Comparison of ENCODE assay signal across 19 cellular contexts in genomic region chr4:158411180-158411721, GRCh38.
A peak's percentile ranks its signal among the peaks of the same experiment; 100 is the strongest.
DNase-seq lines count a peak whose midpoint lies in the region; ATAC-seq and TF ChIP-seq lines count a peak whose summit lies in the region.
"Had no signal": no experiment of that assay in that cellular context is flagged by ENCODE, and none has a peak within 500 bp of the region (broad histone marks: within the 10 kb centered on the region; RNA-seq: fewer than 3 reads in every experiment).

No MANE protein-coding gene starts in this region.

- H3K27me3 Mint-ChIP-seq in immature natural killer cell (ENCODE audit: low read depth in 3 of 3): peaks cover 0 to under 1% (median 0%) of the 10 kb centered on the region in 3 donors
- H3K27me3 Mint-ChIP-seq: activated CD4-positive, alpha-beta memory T cell treated with anti-CD3 and anti-CD28 coated beads for 36 hours; CD4-positive, CD25-positive, alpha-beta regulatory T cell; stimulated activated naive B cell treated with anti-CD40 and anti-IgM and Interleukin-4, amounts not matched to agents 10 μg/mL and 1 μg/mL and 100 μg/mL, for 72 hours had no signal

- H3K27ac Mint-ChIP-seq in immature natural killer cell: no peak overlapping the region
- H3K27ac Mint-ChIP-seq: activated CD4-positive, alpha-beta memory T cell treated with anti-CD3 and anti-CD28 coated beads for 36 hours; CD4-positive, CD25-positive, alpha-beta regulatory T cell; stimulated activated naive B cell treated with anti-CD40 and anti-IgM and Interleukin-4, amounts not matched to agents 10 μg/mL and 1 μg/mL and 100 μg/mL, for 72 hours had no signal

- no peaks in the 10 kb centered on the region for H3K9me3 ChIP-seq in HEK293 (ENCODE audit: control insufficient read depth, insufficient read depth, low read depth, low read length)
- H3K9me3 ChIP-seq: gastroesophageal sphincter, psoas muscle had no signal

- intact Hi-C loops in dorsolateral prefrontal cortex (cut with DNase I): no loop called here

- H3K9me3 Mint-ChIP-seq in immature natural killer cell: peaks cover 0 to 32% (median 5%) of the 10 kb centered on the region in 6 donors

- no peaks in the 10 kb centered on the region for H3K36me3 ChIP-seq in HEK293 (ENCODE audit: control insufficient read depth in 2 of 2, insufficient read depth in 1 of 2, low read length in 2 of 2)
- H3K36me3 ChIP-seq: gastroesophageal sphincter had no signal

- H3K27ac ChIP-seq in HEK293 (ENCODE audit: extremely low read depth, low read depth, low read length) (no peak overlapping the region), dorsolateral prefrontal cortex (peak overlapping the region in 2 of 59 donors; percentile 29 to 42)
- H3K27ac ChIP-seq: gastroesophageal sphincter, psoas muscle had no signal

- H3K4me3 ChIP-seq in HEK293 (ENCODE audit: low read depth, low read length): no peak overlapping the region
- H3K4me3 ChIP-seq in dorsolateral prefrontal cortex: no peak overlapping the region
- H3K4me3 ChIP-seq: gastroesophageal sphincter, psoas muscle had no signal

- no peak for TF ChIP-seq POLR2A in erythroblast (IDR thresholded peaks at IDR 0.05; ENCODE audit: low read length)

- ATAC-seq in HG03175 (IDR thresholded peaks at IDR 0.05; ENCODE audit: unreplicated experiment) (no peak), GM18868 (IDR thresholded peaks at IDR 0.05; ENCODE audit: unreplicated experiment) (no peak)
- ATAC-seq: gastroesophageal sphincter, psoas muscle had no signal

- no peak overlapping the region for H3K4me3 Mint-ChIP-seq in immature natural killer cell
- H3K4me3 Mint-ChIP-seq: activated CD4-positive, alpha-beta memory T cell treated with anti-CD3 and anti-CD28 coated beads for 36 hours; CD4-positive, CD25-positive, alpha-beta regulatory T cell; stimulated activated naive B cell treated with anti-CD40 and anti-IgM and Interleukin-4, amounts not matched to agents 10 μg/mL and 1 μg/mL and 100 μg/mL, for 72 hours had no signal

- no peaks in the 10 kb centered on the region for H3K4me1 ChIP-seq in HEK293 (ENCODE audit: control insufficient read depth, insufficient read depth, low read length)
- H3K4me1 ChIP-seq: gastroesophageal sphincter, psoas muscle had no signal

- H3K4me1 Mint-ChIP-seq in immature natural killer cell: no peaks in the 10 kb centered on the region
- H3K4me1 Mint-ChIP-seq: CD4-positive, CD25-positive, alpha-beta regulatory T cell; stimulated activated naive B cell treated with anti-CD40 and anti-IgM and Interleukin-4, amounts not matched to agents 10 μg/mL and 1 μg/mL and 100 μg/mL, for 72 hours had no signal

- no peaks in the 10 kb centered on the region for H3K36me3 Mint-ChIP-seq in immature natural killer cell
- H3K36me3 Mint-ChIP-seq: activated CD4-positive, alpha-beta memory T cell treated with anti-CD3 and anti-CD28 coated beads for 36 hours; CD4-positive, CD25-positive, alpha-beta regulatory T cell; stimulated activated naive B cell treated with anti-CD40 and anti-IgM and Interleukin-4, amounts not matched to agents 10 μg/mL and 1 μg/mL and 100 μg/mL, for 72 hours had no signal

- H3K27me3 ChIP-seq in dorsolateral prefrontal cortex: no peaks in the 10 kb centered on the region
- H3K27me3 ChIP-seq: gastroesophageal sphincter had no signal

- CTCF ChIA-PET in HEK293 (lab: Yijun Ruan, JAX): interaction anchor here (0.7 kb wide), 1 partner anchor 893 kb away, joined by 3 read pairs; no protein-coding TSS in a partner anchor

- TF ChIP-seq CTCF in HEK293 (tag by site-specific recombination; IDR thresholded peaks at IDR 0.05): no peak
- TF ChIP-seq CTCF in dorsolateral prefrontal cortex (IDR thresholded peaks at IDR 0.05 in 54 of 56, conservative IDR thresholded peaks at IDR 0.05 in 2 of 56; ENCODE audit: low read depth in 1 of 56, partially characterized antibody in 56 of 56): no peak

- POLR2A ChIA-PET in HEK293 (lab: Yijun Ruan, JAX): no interaction called here

- peak; percentile 14 for DNase-seq in NCI-H345 treated with DMSO at 0.1 percent for 48 hours (lab: John Stamatoyannopoulos, UW; ENCODE audit: unreplicated experiment)
- peak in 9 of 10 donors; percentile 32 to 79 (median 62) for DNase-seq in dorsolateral prefrontal cortex
- DNase-seq in pons (ENCODE audit: low spot score): peak; percentile 11
- DNase-seq in immature natural killer cell: no peak
- DNase-seq in erythroblast (lab: John Stamatoyannopoulos, UW): no peak
- DNase-seq: activated CD4-positive, alpha-beta memory T cell treated with anti-CD3 and anti-CD28 coated beads for 36 hours; CD4-positive, CD25-positive, alpha-beta regulatory T cell; hypothalamus; Karpas-422; kidney; NCI-H1105; NCI-H2171; psoas muscle; stimulated activated CD4-positive, alpha-beta T cell treated with anti-CD3 and anti-CD28 coated beads, Interleukin-2, amount 100 ng/mL, for 24 hours; stimulated activated naive B cell treated with anti-CD40 and anti-IgM and Interleukin-4, amounts not matched to agents 10 μg/mL and 1 μg/mL and 100 μg/mL, for 72 hours had no signal

TF ChIP-seq in HEK293, 187 proteins besides CTCF, POLR2A, EP300 and RAD21:
- no peak for TF ChIP-seq ZNF248 (tag by site-specific recombination; IDR thresholded peaks at IDR 0.05)
- TF ChIP-seq ZIC2 (tag by site-specific recombination; IDR thresholded peaks at IDR 0.05): peak; percentile 56
TF ChIP-seq in HEK293: peak in this region for 1.

Comparison
In these comparisons a context has a peak if more than half of its experiments do, and no peak if none do; other contexts are left out.
1. DNase-seq: peak in NCI-H345 treated with DMSO at 0.1 percent for 48 hours (single experiment), dorsolateral prefrontal cortex (9 of 10) and pons (single experiment); none in immature natural killer cell (0 of 3) and erythroblast (0 of 2).